In genomic region chr1:40743860-40744259, GRCh38 we compare ENCODE assay signal across 23 cellular contexts. TPM values are rescaled to one million over a fixed set of nuclear protein-coding genes. Genes with fewer than 3 reads are reported as not detected.
DNase-seq lines count a peak whose midpoint lies in the region; ATAC-seq, FAIRE-seq and TF ChIP-seq lines count a peak whose summit lies in the region.
"Had no signal": no experiment of that assay in that cellular context is flagged by ENCODE, and none has a peak within 500 bp of the region (broad histone marks: within the 10 kb centered on the region; RNA-seq: fewer than 3 reads in every experiment).

No MANE protein-coding gene starts in this region.

- no peak overlapping the region for H3K4ac ChIP-seq in H1 (replicated peaks; ENCODE audit: insufficient read length, low read depth, low read length)

- no peak for TF ChIP-seq CTCF in left ventricle myocardium inferior (IDR thresholded peaks at IDR 0.05; ENCODE audit: borderline replicate concordance)
- TF ChIP-seq CTCF in H1 (IDR thresholded peaks at IDR 0.05; ENCODE audit: control extremely low read depth in 1 of 3, insufficient read depth in 1 of 3, low read depth in 1 of 3, low read length in 3 of 3) = no peak
- TF ChIP-seq CTCF in gastrocnemius medialis (IDR thresholded peaks at IDR 0.05 in 4 of 5, conservative IDR thresholded peaks at IDR 0.05 in 1 of 5) = no peak
- TF ChIP-seq CTCF in prostate gland (IDR thresholded peaks at IDR 0.05) = no peak

- H3K27ac Mint-ChIP-seq in T-helper 17 cell = peak overlapping the region; percentile 11

- no peak for TF ChIP-seq POLR2A in H1 (IDR thresholded peaks at IDR 0.05; ENCODE audit: control extremely low read depth in 1 of 2, low read depth in 2 of 2, low read length in 2 of 2)
- no peak for TF ChIP-seq POLR2A in gastrocnemius medialis (IDR thresholded peaks at IDR 0.05)
- no peak for TF ChIP-seq POLR2A in prostate gland (IDR thresholded peaks at IDR 0.05)

- H3K4me2 ChIP-seq in H1 (ENCODE audit: insufficient read depth in 1 of 2, low read depth in 2 of 2, low read length in 2 of 2) = no peak overlapping the region

- H4K8ac ChIP-seq in H1 (ENCODE audit: extremely low read depth, insufficient read depth, low read length) = no peak overlapping the region

- no peak overlapping the region for H2BK12ac ChIP-seq in H1 (ENCODE audit: low read depth, low read length)

- no peak for TF ChIP-seq EP300 in H1 (IDR thresholded peaks at IDR 0.05; ENCODE audit: borderline replicate concordance in 1 of 2, low read depth in 2 of 2, low read length in 2 of 2)

- H3K36me3 ChIP-seq in left ventricle myocardium inferior = peaks cover 61% of the 10 kb centered on the region
- peaks cover 0 to 59% (median 24%) of the 10 kb centered on the region in 4 experiments; a peak in 5 of 8 replicates for H3K36me3 ChIP-seq in H1 (ENCODE audit: control insufficient read depth in 2 of 4, insufficient read depth in 4 of 4, low read length in 3 of 4)
- peaks cover 0 to 16% of the 10 kb centered on the region in 2 donors for H3K36me3 ChIP-seq in gastrocnemius medialis
- H3K36me3 ChIP-seq in prostate gland = no peaks in the 10 kb centered on the region

- WGBS in right cardiac atrium = 86% methylated on average over 3 of the region's 3 CpGs
- 89% methylated on average over 3 of the region's 3 CpGs; no CpG with 5 or more reads in 1 of the 2 experiments for WGBS in H1 (ENCODE audit: extremely low coverage in 1 of 2, insufficient coverage in 1 of 2, insufficient read length in 1 of 2, insufficient replicate concordance in 2 of 2, low coverage in 1 of 2, low lambda C conversion rate in 2 of 2, missing lambda C conversion rate in 1 of 2), 2 experiments
- 95% methylated on average over 3 of the region's 3 CpGs for WGBS in prostate gland

- peaks cover 0 to 11% of the 10 kb centered on the region in 2 experiments; a peak in 1 of 4 replicates for H3K79me2 ChIP-seq in H1 (ENCODE audit: control insufficient read depth in 1 of 2, insufficient read depth in 2 of 2, low read length in 2 of 2)

- no peak overlapping the region for H3K14ac ChIP-seq in H1 (ENCODE audit: insufficient read length)

- no peak overlapping the region for H3K56ac ChIP-seq in H1 (replicated peaks; ENCODE audit: insufficient read length, low read depth, low read length)

- no peaks in the 10 kb centered on the region for H3K27me3 Mint-ChIP-seq in T-helper 17 cell
- H3K27me3 Mint-ChIP-seq: CD4-positive, CD25-positive, alpha-beta regulatory T cell had no signal

- peaks cover 26% of the 10 kb centered on the region for H3K4me1 Mint-ChIP-seq in T-helper 17 cell

- H2BK5ac ChIP-seq in H1 (ENCODE audit: low read depth, low read length) = no peak overlapping the region

- no peak overlapping the region for H3K4me3 ChIP-seq in left ventricle myocardium inferior
- H3K4me3 ChIP-seq in right cardiac atrium (ENCODE audit: low read length) = no peak overlapping the region
- H3K4me3 ChIP-seq in H1 (ENCODE audit: extremely low read depth in 1 of 4, insufficient read depth in 2 of 4, low read depth in 3 of 4, low read length in 4 of 4) = no peak overlapping the region
- H3K4me3 ChIP-seq in gastrocnemius medialis = no peak overlapping the region
- H3K4me3 ChIP-seq in prostate gland = no peak overlapping the region

- POLR2A ChIA-PET in H1 (lab: Charles Lee; ENCODE audit: partially characterized antibody) = interaction anchor here (1.3 to 3.1 kb wide), 2 partner anchors 52 to 81 kb away, joined by 3 to 12 read pairs; partner anchors contain the start of gene NFYC

- DNase-seq in left ventricle myocardium inferior (no peak), right cardiac atrium (no peak), T-helper 17 cell (no peak), H1 (ENCODE audit: low read depth in 1 of 2, low spot score in 2 of 2) (no peak), gastrocnemius medialis (no peak), iPS-NIHi11 (ENCODE audit: low spot score) (no peak), hepatic stellate cell (ENCODE audit: low spot score) (no peak), prostate gland (ENCODE audit: low spot score) (no peak)
- DNase-seq: CD4-positive, CD25-positive, alpha-beta regulatory T cell; EL; GF-D8; KG1; NCI-H1092 treated with DMSO at 0.1 percent for 48 hours; NCI-H146; NCI-H2029; NCI-H345; NCI-H524; NCI-H774; NK-92 treated with Interleukin-12 subunit alpha and Interleukin-12 subunit beta, amount 100 ng/mL, for 24 hours; SIG-M5 had no signal

- H4K20me1 ChIP-seq in H1 (replicated peaks in 1 of 2; ENCODE audit: control insufficient read depth in 1 of 2, insufficient read depth in 2 of 2, low read length in 2 of 2) = peaks cover 5 to 6% of the 10 kb centered on the region in 2 experiments

- no peak overlapping the region for H3K18ac ChIP-seq in H1 (ENCODE audit: extremely low read depth, low read length)

- no peak overlapping the region for H2BK120ac ChIP-seq in H1 (replicated peaks; ENCODE audit: low read depth, low read length)

- H3K4me1 ChIP-seq in left ventricle myocardium inferior (peaks cover 83% of the 10 kb centered on the region), right cardiac atrium (ENCODE audit: control insufficient read depth, insufficient read depth, low read length) (peaks cover 2% of the 10 kb centered on the region), H1 (replicated peaks in 1 of 4; ENCODE audit: control insufficient read depth in 3 of 4, insufficient read depth in 4 of 4, low read length in 3 of 4) (no peaks in the 10 kb centered on the region), gastrocnemius medialis (peaks cover 40 to 57% of the 10 kb centered on the region in 2 donors), prostate gland (replicated peaks) (no peaks in the 10 kb centered on the region)

- no peak overlapping the region for H2BK15ac ChIP-seq in H1 (ENCODE audit: low read length)

- no peak for FAIRE-seq in H1 (lab: Jason Lieb, UNC)
- FAIRE-seq: GM19239, H54 had no signal

- CTCF ChIA-PET in H1 (lab: Charles Lee; ENCODE audit: partially characterized antibody) = interaction anchor here (0.9 to 2.2 kb wide), 2 partner anchors 40 to 105 kb away, joined by 3 to 5 read pairs; no protein-coding TSS in a partner anchor

- H4K91ac ChIP-seq in H1 (replicated peaks; ENCODE audit: insufficient read length, low read length) = no peak overlapping the region

- H3K36me3 Mint-ChIP-seq in T-helper 17 cell (ENCODE audit: low read depth) = peaks cover 8% of the 10 kb centered on the region

- no peak for ATAC-seq in right cardiac atrium
- ATAC-seq in T-helper 17 cell = no peak
- no peak for ATAC-seq in gastrocnemius medialis
- ATAC-seq: Panc1 had no signal

- H2AK5ac ChIP-seq in H1 (ENCODE audit: low read depth, low read length) = no peak overlapping the region

- H3K9me3 ChIP-seq in left ventricle myocardium inferior (replicated peaks) = no peaks in the 10 kb centered on the region
- H3K9me3 ChIP-seq in right cardiac atrium (ENCODE audit: control insufficient read depth, low read length) = no peaks in the 10 kb centered on the region
- H3K9me3 ChIP-seq in T-helper 17 cell (ENCODE audit: control insufficient read depth, low read length, poor library complexity, severe bottlenecking) = no peaks in the 10 kb centered on the region
- H3K9me3 ChIP-seq in H1 (ENCODE audit: insufficient read depth in 2 of 2, low read depth in 1 of 2, low read length in 1 of 2) = no peaks in the 10 kb centered on the region
- H3K9me3 ChIP-seq in gastrocnemius medialis = no peaks in the 10 kb centered on the region
- no peaks in the 10 kb centered on the region for H3K9me3 ChIP-seq in prostate gland

- H3K9ac ChIP-seq in H1 (replicated peaks in 1 of 4; ENCODE audit: extremely low read depth in 1 of 4, low read depth in 3 of 4, low read length in 3 of 4) = no peak overlapping the region

- intact Hi-C loops in left ventricle myocardium inferior (cut with micrococcal nuclease) (no loop called here), right cardiac atrium (cut with DNase I) (no loop called here), gastrocnemius medialis (cut with DNase I; ENCODE audit: low total_unique reads) (no loop called here), prostate gland (cut with DNase I) (no loop called here)

- no peak for TF ChIP-seq RAD21 in H1 (IDR thresholded peaks at IDR 0.05 in 1 of 2, conservative IDR thresholded peaks at IDR 0.05 in 1 of 2; ENCODE audit: low read depth in 2 of 2, low read length in 2 of 2)

- H4K5ac ChIP-seq in H1 (ENCODE audit: insufficient read length, low read depth, low read length) = no peak overlapping the region

- H3K27me3 ChIP-seq in left ventricle myocardium inferior (ENCODE audit: low read depth) = no peaks in the 10 kb centered on the region
- no peaks in the 10 kb centered on the region for H3K27me3 ChIP-seq in right cardiac atrium (ENCODE audit: control insufficient read depth, insufficient read depth)
- H3K27me3 ChIP-seq in H1 (replicated peaks in 1 of 4; ENCODE audit: control insufficient read depth in 3 of 4, extremely low read depth in 1 of 4, insufficient read depth in 3 of 4, low read length in 3 of 4) = no peaks in the 10 kb centered on the region
- no peaks in the 10 kb centered on the region for H3K27me3 ChIP-seq in gastrocnemius medialis
- H3K27me3 ChIP-seq in prostate gland (replicated peaks; ENCODE audit: insufficient read depth) = no peaks in the 10 kb centered on the region

- no peak overlapping the region for H3K4me3 Mint-ChIP-seq in T-helper 17 cell
- H3K4me3 Mint-ChIP-seq: CD4-positive, CD25-positive, alpha-beta regulatory T cell had no signal

- H3K23me2 ChIP-seq in H1 (ENCODE audit: low read depth, low read length) = no peaks in the 10 kb centered on the region

- in situ Hi-C loops in gastrocnemius medialis (cut with MboI; ENCODE audit: low sequenced_read_pairs in 4 of 4) = no loop called here

- H2AFZ ChIP-seq in H1 (ENCODE audit: low read length) = no peak overlapping the region

- H2BK20ac ChIP-seq in H1 (ENCODE audit: low read length) = no peak overlapping the region

- H3K27ac ChIP-seq in left ventricle myocardium inferior (replicated peaks) = peak overlapping the region; percentile 39
- H3K27ac ChIP-seq in right cardiac atrium (ENCODE audit: low read length) = no peak overlapping the region
- no peak overlapping the region for H3K27ac ChIP-seq in H1 (ENCODE audit: low read depth, low read length)
- H3K27ac ChIP-seq in gastrocnemius medialis = peak overlapping the region; percentile 19 to 60 (median 48)
- no peak overlapping the region for H3K27ac ChIP-seq in prostate gland

- peaks cover 7% of the 10 kb centered on the region; the same call in 1 of the 2 replicates for H3K79me1 ChIP-seq in H1 (ENCODE audit: low read depth, low read length)

- H3K23ac ChIP-seq in H1 (ENCODE audit: insufficient read length) = no peak overlapping the region

RNA-seq across cellular contexts. Expression of gene KCNQ4, which starts 39.7 kb away (rescaled TPM):
- 1.5 TPM for total RNA-seq in left ventricle myocardium inferior
- total RNA-seq in right cardiac atrium = 1 to 10 TPM in 2 of 4 donors, under 1 TPM in 2; 0.71 to 1.8 (median 1.00) TPM
- polyA plus RNA-seq in right cardiac atrium = 0.88 TPM
- under 1 TPM; 0.17 to 0.86 TPM for total RNA-seq in T-helper 17 cell
- total RNA-seq in H1 (2021; fragmentation: NEBNext Ultra II Directional; extraction: Animal tissue kit (Norgen Biotek cat#: 25700)) = 3.5 and 3.9 TPM in 2 replicates
- 2.2 and 4.0 TPM in 2 replicates for polyA plus RNA-seq in H1 (2011; rRNA removed)
- polyA plus RNA-seq in H1 (2011; cell fraction: cytosol; rRNA removed) = 1.9 TPM
- 7.6 TPM for polyA plus RNA-seq in H1 (2011; cell fraction: nucleus; rRNA removed)
- 3.0 to 5.7 TPM (median 4.7 TPM) in 4 replicates for polyA plus RNA-seq in H1 (2012, experiment 1 of 2)
- 3.1 TPM for polyA plus RNA-seq in H1 (2012, experiment 2 of 2)
- 2.7 TPM for polyA plus RNA-seq in H1 (2013, experiment 1 of 2)
- 2.5 TPM for polyA plus RNA-seq in H1 (2013, experiment 2 of 2)
- polyA minus RNA-seq in H1 (2011; rRNA and poly(A)+ RNA removed) = 1.2 and 1.3 TPM in 2 replicates
- polyA minus RNA-seq in H1 (2011; cell fraction: cytosol; rRNA and poly(A)+ RNA removed) = 2.1 TPM
- 2.5 TPM for polyA minus RNA-seq in H1 (2011; cell fraction: nucleus; rRNA and poly(A)+ RNA removed)
- total RNA-seq in gastrocnemius medialis = 1 to 10 TPM; 2.9 to 8.2 (median 3.5) TPM
- total RNA-seq in prostate gland = 1 to 10 TPM; 1.8 to 3.1 TPM

RNA-seq across cellular contexts. Expression of gene NFYC, which starts 52.4 kb away (rescaled TPM):
- total RNA-seq in left ventricle myocardium inferior (62.2 TPM), right cardiac atrium (10 to 100 TPM; 70.6 to 82.6 (median 78.9) TPM), T-helper 17 cell (10 to 100 TPM; 42.3 to 45.7 TPM), gastrocnemius medialis (10 to 100 TPM; 45.3 to 58.6 (median 57.4) TPM), prostate gland (10 to 100 TPM; 54.9 to 93.8 TPM)
- polyA plus RNA-seq in right cardiac atrium (63.6 TPM), H1 (2011; rRNA removed) (107 and 124 TPM in 2 replicates)
- total RNA-seq in H1 (2021; fragmentation: NEBNext Ultra II Directional; extraction: Animal tissue kit (Norgen Biotek cat#: 25700)) = 51.1 and 54.1 TPM in 2 replicates
- polyA plus RNA-seq in H1 (2011; cell fraction: cytosol; rRNA removed) = 104 TPM
- polyA plus RNA-seq in H1 (2011; cell fraction: nucleus; rRNA removed) = 126 TPM
- 43.6 to 57.9 TPM (median 56.1 TPM) in 4 replicates for polyA plus RNA-seq in H1 (2012, experiment 1 of 2)
- polyA plus RNA-seq in H1 (2012, experiment 2 of 2) = 37.3 TPM
- 42.0 TPM for polyA plus RNA-seq in H1 (2013, experiment 1 of 2)
- polyA plus RNA-seq in H1 (2013, experiment 2 of 2) = 38.3 TPM
- polyA minus RNA-seq in H1 (2011; rRNA and poly(A)+ RNA removed) = 76.7 and 111 TPM in 2 replicates
- polyA minus RNA-seq in H1 (2011; cell fraction: cytosol; rRNA and poly(A)+ RNA removed) = 57.0 TPM
- 73.3 TPM for polyA minus RNA-seq in H1 (2011; cell fraction: nucleus; rRNA and poly(A)+ RNA removed)

Comparison
In these comparisons a context has a peak if more than half of its experiments do, and no peak if none do; other contexts are left out.
1. H3K27ac ChIP-seq: peak in left ventricle myocardium inferior (single experiment) and gastrocnemius medialis (4 of 4); none in right cardiac atrium (single experiment), H1 (single experiment) and prostate gland (0 of 2).